9 cellular contexts compared by ENCODE assay signal in the genomic region with DNA sequence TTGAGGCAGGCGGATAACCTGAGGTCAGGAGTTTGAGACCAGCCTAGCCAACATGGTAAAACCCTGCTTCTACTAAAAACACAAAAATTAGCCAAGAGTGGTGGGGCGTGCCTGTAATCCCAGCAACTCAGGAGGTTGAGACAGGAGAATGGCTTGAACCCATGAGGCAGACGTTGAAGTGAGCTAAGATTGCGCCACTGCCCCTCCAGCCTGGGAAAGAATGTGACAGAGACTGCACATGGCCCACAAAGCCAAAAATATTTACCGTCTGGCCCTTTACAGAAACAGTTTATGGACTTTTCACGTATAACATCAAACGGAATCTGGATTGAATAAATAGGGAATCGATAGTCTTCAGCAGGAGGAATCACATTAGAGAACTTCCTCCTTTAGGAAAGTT. TPM values are rescaled to one million over a fixed set of nuclear protein-coding genes. Genes with fewer than 3 reads are reported as not detected.
DNase-seq lines count a peak whose midpoint lies in the region; ATAC-seq and TF ChIP-seq lines count a peak whose summit lies in the region.
"Had no signal": no experiment of that assay in that cellular context is flagged by ENCODE, and none has a peak within 500 bp of the region (broad histone marks: within the 10 kb centered on the region; RNA-seq: fewer than 3 reads in every experiment).

No MANE protein-coding gene starts in this region.

- peaks cover 27% of the 10 kb centered on the region for H3K36me3 ChIP-seq in iPS-15b (ENCODE audit: control insufficient read depth, insufficient read depth, low read length)

- H3K9me3 Mint-ChIP-seq in stimulated activated naive CD8-positive, alpha-beta T cell treated with anti-CD3 and anti-CD28 coated beads, Interleukin-15, Interleukin-2, amounts not matched to agents 100 ng/mL and 50 ng/mL, for 24 hours = no peaks in the 10 kb centered on the region
- H3K9me3 Mint-ChIP-seq in activated CD8-positive, alpha-beta T cell treated with anti-CD3 and anti-CD28 coated beads for 36 hours = no peaks in the 10 kb centered on the region
- H3K9me3 Mint-ChIP-seq: activated B cell treated with CpG ODN at 0.5 μM for 24 hours had no signal

- DNase-seq in stimulated activated naive CD8-positive, alpha-beta T cell treated with anti-CD3 and anti-CD28 coated beads, Interleukin-15, Interleukin-2, amounts not matched to agents 100 U/mL and 50 U/mL, for 24 hours = no peak
- no peak for DNase-seq in activated CD8-positive, alpha-beta T cell treated with anti-CD3 and anti-CD28 coated beads for 36 hours
- DNase-seq in SK-N-DZ (ENCODE audit: low spot score) (no peak), NCI-H1694 treated with DMSO at 0.1 percent for 48 hours (lab: John Stamatoyannopoulos, UW) (no peak), GM19238 (ENCODE audit: insufficient read length, low spot score) (no peak)
- DNase-seq: activated B cell treated with CpG ODN at 0.5 μM for 24 hours had no signal

- no peak for TF ChIP-seq CTCF in activated CD8-positive, alpha-beta T cell treated with anti-CD3 and anti-CD28 coated beads for 36 hours (IDR thresholded peaks at IDR 0.05)

- H3K27me3 Mint-ChIP-seq in stimulated activated naive CD8-positive, alpha-beta T cell treated with anti-CD3 and anti-CD28 coated beads, Interleukin-15, Interleukin-2, amounts not matched to agents 100 ng/mL and 50 ng/mL, for 24 hours = no peaks in the 10 kb centered on the region
- no peaks in the 10 kb centered on the region for H3K27me3 Mint-ChIP-seq in activated CD8-positive, alpha-beta T cell treated with anti-CD3 and anti-CD28 coated beads for 36 hours
- H3K27me3 Mint-ChIP-seq: activated B cell treated with CpG ODN at 0.5 μM for 24 hours had no signal

- H3K9ac ChIP-seq in iPS-15b (ENCODE audit: low read depth, low read length) = peak overlapping the region; percentile 19

- no peak overlapping the region for H3K4me3 ChIP-seq in iPS-15b (ENCODE audit: low read depth, low read length)

- POLR2A ChIA-PET in activated CD8-positive, alpha-beta T cell treated with anti-CD3 and anti-CD28 coated beads for 36 hours (lab: Charles Lee) = interaction anchor here (0.9 to 10.2 kb wide), 6 partner anchors 9 to 32 kb away, joined by 3 to 179 read pairs (median 6); partner anchors contain the start of gene ZCCHC8

- peaks cover 55% of the 10 kb centered on the region for H3K4me1 Mint-ChIP-seq in stimulated activated naive CD8-positive, alpha-beta T cell treated with anti-CD3 and anti-CD28 coated beads, Interleukin-15, Interleukin-2, amounts not matched to agents 100 ng/mL and 50 ng/mL, for 24 hours (ENCODE audit: low read depth)
- H3K4me1 Mint-ChIP-seq in activated CD8-positive, alpha-beta T cell treated with anti-CD3 and anti-CD28 coated beads for 36 hours (ENCODE audit: low read depth) = peaks cover 50% of the 10 kb centered on the region

- intact Hi-C loops in activated CD8-positive, alpha-beta T cell treated with anti-CD3 and anti-CD28 coated beads for 36 hours (cut with micrococcal nuclease) = no loop called here

- peak overlapping the region; percentile 91 for H3K27ac Mint-ChIP-seq in stimulated activated naive CD8-positive, alpha-beta T cell treated with anti-CD3 and anti-CD28 coated beads, Interleukin-15, Interleukin-2, amounts not matched to agents 100 ng/mL and 50 ng/mL, for 24 hours
- H3K27ac Mint-ChIP-seq in activated CD8-positive, alpha-beta T cell treated with anti-CD3 and anti-CD28 coated beads for 36 hours = peak overlapping the region; percentile 93
- H3K27ac Mint-ChIP-seq: activated B cell treated with CpG ODN at 0.5 μM for 24 hours had no signal

- CTCF ChIA-PET in activated CD8-positive, alpha-beta T cell treated with anti-CD3 and anti-CD28 coated beads for 36 hours (lab: Charles Lee) = interaction anchor here (1.3 to 1.6 kb wide), 3 partner anchors 10 to 18 kb away, joined by 3 to 4 read pairs (median 3); no protein-coding TSS in a partner anchor

- peaks cover 64% of the 10 kb centered on the region for H3K36me3 Mint-ChIP-seq in stimulated activated naive CD8-positive, alpha-beta T cell treated with anti-CD3 and anti-CD28 coated beads, Interleukin-15, Interleukin-2, amounts not matched to agents 100 ng/mL and 50 ng/mL, for 24 hours (ENCODE audit: low read depth)
- peaks cover 63% of the 10 kb centered on the region for H3K36me3 Mint-ChIP-seq in activated CD8-positive, alpha-beta T cell treated with anti-CD3 and anti-CD28 coated beads for 36 hours (ENCODE audit: low read depth)

- H3K4me1 ChIP-seq in iPS-15b (ENCODE audit: control insufficient read depth, insufficient read depth, low read length) = peaks cover 9% of the 10 kb centered on the region

- no peaks in the 10 kb centered on the region for H3K9me3 ChIP-seq in iPS-15b (ENCODE audit: control insufficient read depth, insufficient read depth, low read length)

- H3K4me3 Mint-ChIP-seq in stimulated activated naive CD8-positive, alpha-beta T cell treated with anti-CD3 and anti-CD28 coated beads, Interleukin-15, Interleukin-2, amounts not matched to agents 100 ng/mL and 50 ng/mL, for 24 hours = peak overlapping the region; percentile 96
- peak overlapping the region; percentile 94 for H3K4me3 Mint-ChIP-seq in activated CD8-positive, alpha-beta T cell treated with anti-CD3 and anti-CD28 coated beads for 36 hours
- H3K4me3 Mint-ChIP-seq: activated B cell treated with CpG ODN at 0.5 μM for 24 hours had no signal

- H3K27me3 ChIP-seq in iPS-15b (ENCODE audit: control insufficient read depth, insufficient read depth, low read length) = no peaks in the 10 kb centered on the region

- ATAC-seq in stimulated activated naive CD8-positive, alpha-beta T cell treated with anti-CD3 and anti-CD28 coated beads, Interleukin-15, Interleukin-2, amounts not matched to agents 100 U/mL and 50 U/mL, for 24 hours = no peak
- ATAC-seq in activated CD8-positive, alpha-beta T cell treated with anti-CD3 and anti-CD28 coated beads for 36 hours = no peak
- no peak for ATAC-seq in HG02938 (IDR thresholded peaks at IDR 0.05; ENCODE audit: unreplicated experiment)

RNA-seq across cellular contexts. Expression of gene RSRC2, which starts 3.5 kb away (rescaled TPM):
- 100 to 1,000 TPM; 108 to 116 TPM for total RNA-seq in activated CD8-positive, alpha-beta T cell treated with anti-CD3 and anti-CD28 coated beads for 36 hours
- polyA plus RNA-seq in SK-N-DZ (2014; cell fraction: cytosol; rRNA removed) = 85.3 and 94.9 TPM in 2 replicates
- polyA plus RNA-seq in SK-N-DZ (2014; cell fraction: nucleus; rRNA removed) = 340 and 346 TPM in 2 replicates

RNA-seq across cellular contexts. Expression of gene KNTC1, which starts 3.8 kb away (rescaled TPM):
- total RNA-seq in activated CD8-positive, alpha-beta T cell treated with anti-CD3 and anti-CD28 coated beads for 36 hours = 100 to 1,000 TPM; 128 to 129 TPM
- polyA plus RNA-seq in SK-N-DZ (2014; cell fraction: cytosol; rRNA removed) = 129 and 169 TPM in 2 replicates
- 491 and 641 TPM in 2 replicates for polyA plus RNA-seq in SK-N-DZ (2014; cell fraction: nucleus; rRNA removed)

RNA-seq across cellular contexts. Expression of gene ZCCHC8, which starts 22.5 kb away (rescaled TPM):
- total RNA-seq in activated CD8-positive, alpha-beta T cell treated with anti-CD3 and anti-CD28 coated beads for 36 hours = 10 to 100 TPM; 28.0 to 28.5 TPM
- polyA plus RNA-seq in SK-N-DZ (2014; cell fraction: cytosol; rRNA removed) = 32.5 and 33.7 TPM in 2 replicates
- polyA plus RNA-seq in SK-N-DZ (2014; cell fraction: nucleus; rRNA removed) = 66.5 and 82.5 TPM in 2 replicates
